In the genomic region with DNA sequence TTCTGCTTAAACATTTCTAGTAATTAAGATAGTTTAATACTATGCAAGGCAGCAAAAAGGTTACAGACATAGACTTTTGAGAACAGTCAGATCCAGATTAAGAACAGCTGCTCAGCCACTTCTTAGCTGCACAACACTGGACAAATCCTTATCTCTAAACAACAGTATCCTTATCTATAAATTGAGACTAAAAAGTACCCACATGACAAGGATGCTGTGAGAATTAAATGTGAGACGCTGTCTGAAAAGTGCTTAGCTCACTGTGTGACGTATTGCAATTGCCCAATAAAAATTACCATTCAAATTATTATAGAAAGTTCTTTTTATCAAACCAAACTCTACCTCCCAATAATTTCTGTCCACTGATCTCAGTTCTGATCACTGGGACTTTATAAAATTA, we compare ENCODE assay signal across 1 cellular context.
TF ChIP-seq lines count a peak whose summit lies in the region.

No MANE protein-coding gene starts in this region.

TF ChIP-seq in K562, 482 proteins besides CTCF, POLR2A, EP300 and RAD21 (continued from another document and continues in another):
- TF ChIP-seq, protein P1, sequence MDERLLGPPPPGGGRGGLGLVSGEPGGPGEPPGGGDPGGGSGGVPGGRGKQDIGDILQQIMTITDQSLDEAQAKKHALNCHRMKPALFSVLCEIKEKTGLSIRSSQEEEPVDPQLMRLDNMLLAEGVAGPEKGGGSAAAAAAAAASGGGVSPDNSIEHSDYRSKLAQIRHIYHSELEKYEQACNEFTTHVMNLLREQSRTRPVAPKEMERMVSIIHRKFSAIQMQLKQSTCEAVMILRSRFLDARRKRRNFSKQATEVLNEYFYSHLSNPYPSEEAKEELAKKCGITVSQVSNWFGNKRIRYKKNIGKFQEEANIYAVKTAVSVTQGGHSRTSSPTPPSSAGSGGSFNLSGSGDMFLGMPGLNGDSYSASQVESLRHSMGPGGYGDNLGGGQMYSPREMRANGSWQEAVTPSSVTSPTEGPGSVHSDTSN (CRISPR knock-in tag; IDR thresholded peaks at IDR 0.05; ENCODE audit: low read depth) = no peak
- TF ChIP-seq, protein P1 (tag; conservative IDR thresholded peaks at IDR 0.05; ENCODE audit: low read depth) = no peak
- no peak for TF ChIP-seq ZNF644 (tag; IDR thresholded peaks at IDR 0.05; ENCODE audit: low read depth)
- TF ChIP-seq ESRRA (IDR thresholded peaks at IDR 0.05; ENCODE audit: borderline replicate concordance, low read depth) = no peak; the same call in 1 of the 2 replicates
- TF ChIP-seq PHTF2 (CRISPR knock-in tag; IDR thresholded peaks at IDR 0.05) = no peak
- TF ChIP-seq ZNF695 (CRISPR knock-in tag; IDR thresholded peaks at IDR 0.05) = no peak
- 0 out of 2 replicates have a peak, but pooled peaks have one; percentile 16 for TF ChIP-seq CEBPG (CRISPR knock-in tag; IDR thresholded peaks at IDR 0.05)
- TF ChIP-seq CEBPG (tag; conservative IDR thresholded peaks at IDR 0.05 in 1 of 2, IDR thresholded peaks at IDR 0.05 in 1 of 2) = peak; percentile 75 to 83
- no peak for TF ChIP-seq ZNF57 (CRISPR knock-in tag; IDR thresholded peaks at IDR 0.05)
- no peak for TF ChIP-seq FOXA1 (IDR thresholded peaks at IDR 0.05; ENCODE audit: borderline replicate concordance)
- TF ChIP-seq, protein P2, sequence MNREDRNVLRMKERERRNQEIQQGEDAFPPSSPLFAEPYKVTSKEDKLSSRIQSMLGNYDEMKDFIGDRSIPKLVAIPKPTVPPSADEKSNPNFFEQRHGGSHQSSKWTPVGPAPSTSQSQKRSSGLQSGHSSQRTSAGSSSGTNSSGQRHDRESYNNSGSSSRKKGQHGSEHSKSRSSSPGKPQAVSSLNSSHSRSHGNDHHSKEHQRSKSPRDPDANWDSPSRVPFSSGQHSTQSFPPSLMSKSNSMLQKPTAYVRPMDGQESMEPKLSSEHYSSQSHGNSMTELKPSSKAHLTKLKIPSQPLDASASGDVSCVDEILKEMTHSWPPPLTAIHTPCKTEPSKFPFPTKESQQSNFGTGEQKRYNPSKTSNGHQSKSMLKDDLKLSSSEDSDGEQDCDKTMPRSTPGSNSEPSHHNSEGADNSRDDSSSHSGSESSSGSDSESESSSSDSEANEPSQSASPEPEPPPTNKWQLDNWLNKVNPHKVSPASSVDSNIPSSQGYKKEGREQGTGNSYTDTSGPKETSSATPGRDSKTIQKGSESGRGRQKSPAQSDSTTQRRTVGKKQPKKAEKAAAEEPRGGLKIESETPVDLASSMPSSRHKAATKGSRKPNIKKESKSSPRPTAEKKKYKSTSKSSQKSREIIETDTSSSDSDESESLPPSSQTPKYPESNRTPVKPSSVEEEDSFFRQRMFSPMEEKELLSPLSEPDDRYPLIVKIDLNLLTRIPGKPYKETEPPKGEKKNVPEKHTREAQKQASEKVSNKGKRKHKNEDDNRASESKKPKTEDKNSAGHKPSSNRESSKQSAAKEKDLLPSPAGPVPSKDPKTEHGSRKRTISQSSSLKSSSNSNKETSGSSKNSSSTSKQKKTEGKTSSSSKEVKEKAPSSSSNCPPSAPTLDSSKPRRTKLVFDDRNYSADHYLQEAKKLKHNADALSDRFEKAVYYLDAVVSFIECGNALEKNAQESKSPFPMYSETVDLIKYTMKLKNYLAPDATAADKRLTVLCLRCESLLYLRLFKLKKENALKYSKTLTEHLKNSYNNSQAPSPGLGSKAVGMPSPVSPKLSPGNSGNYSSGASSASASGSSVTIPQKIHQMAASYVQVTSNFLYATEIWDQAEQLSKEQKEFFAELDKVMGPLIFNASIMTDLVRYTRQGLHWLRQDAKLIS (CRISPR knock-in tag; IDR thresholded peaks at IDR 0.05) = no peak
- no peak for TF ChIP-seq SREBF2 (CRISPR knock-in tag; IDR thresholded peaks at IDR 0.05)
- TF ChIP-seq ZNF717 (CRISPR knock-in tag; IDR thresholded peaks at IDR 0.05) = no peak
- TF ChIP-seq, protein P3, sequence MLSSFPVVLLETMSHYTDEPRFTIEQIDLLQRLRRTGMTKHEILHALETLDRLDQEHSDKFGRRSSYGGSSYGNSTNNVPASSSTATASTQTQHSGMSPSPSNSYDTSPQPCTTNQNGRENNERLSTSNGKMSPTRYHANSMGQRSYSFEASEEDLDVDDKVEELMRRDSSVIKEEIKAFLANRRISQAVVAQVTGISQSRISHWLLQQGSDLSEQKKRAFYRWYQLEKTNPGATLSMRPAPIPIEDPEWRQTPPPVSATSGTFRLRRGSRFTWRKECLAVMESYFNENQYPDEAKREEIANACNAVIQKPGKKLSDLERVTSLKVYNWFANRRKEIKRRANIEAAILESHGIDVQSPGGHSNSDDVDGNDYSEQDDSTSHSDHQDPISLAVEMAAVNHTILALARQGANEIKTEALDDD (IDR thresholded peaks at IDR 0.05) = no peak
- TF ChIP-seq, protein P4, sequence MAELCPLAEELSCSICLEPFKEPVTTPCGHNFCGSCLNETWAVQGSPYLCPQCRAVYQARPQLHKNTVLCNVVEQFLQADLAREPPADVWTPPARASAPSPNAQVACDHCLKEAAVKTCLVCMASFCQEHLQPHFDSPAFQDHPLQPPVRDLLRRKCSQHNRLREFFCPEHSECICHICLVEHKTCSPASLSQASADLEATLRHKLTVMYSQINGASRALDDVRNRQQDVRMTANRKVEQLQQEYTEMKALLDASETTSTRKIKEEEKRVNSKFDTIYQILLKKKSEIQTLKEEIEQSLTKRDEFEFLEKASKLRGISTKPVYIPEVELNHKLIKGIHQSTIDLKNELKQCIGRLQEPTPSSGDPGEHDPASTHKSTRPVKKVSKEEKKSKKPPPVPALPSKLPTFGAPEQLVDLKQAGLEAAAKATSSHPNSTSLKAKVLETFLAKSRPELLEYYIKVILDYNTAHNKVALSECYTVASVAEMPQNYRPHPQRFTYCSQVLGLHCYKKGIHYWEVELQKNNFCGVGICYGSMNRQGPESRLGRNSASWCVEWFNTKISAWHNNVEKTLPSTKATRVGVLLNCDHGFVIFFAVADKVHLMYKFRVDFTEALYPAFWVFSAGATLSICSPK (IDR thresholded peaks at IDR 0.05; ENCODE audit: borderline replicate concordance) = no peak
- no peak for TF ChIP-seq MIER1 (IDR thresholded peaks at IDR 0.05; ENCODE audit: low read depth)
- TF ChIP-seq PCBP2 (IDR thresholded peaks at IDR 0.05; ENCODE audit: low read depth, low read length, poor library complexity, severe bottlenecking) = no peak
- no peak for TF ChIP-seq TCFL5 (CRISPR knock-in tag; conservative IDR thresholded peaks at IDR 0.05)
- TF ChIP-seq NR2C2 (CRISPR knock-in tag; IDR thresholded peaks at IDR 0.05) = no peak
- TF ChIP-seq NR2C2 (tag; IDR thresholded peaks at IDR 0.05) = no peak
- TF ChIP-seq, protein P5, sequence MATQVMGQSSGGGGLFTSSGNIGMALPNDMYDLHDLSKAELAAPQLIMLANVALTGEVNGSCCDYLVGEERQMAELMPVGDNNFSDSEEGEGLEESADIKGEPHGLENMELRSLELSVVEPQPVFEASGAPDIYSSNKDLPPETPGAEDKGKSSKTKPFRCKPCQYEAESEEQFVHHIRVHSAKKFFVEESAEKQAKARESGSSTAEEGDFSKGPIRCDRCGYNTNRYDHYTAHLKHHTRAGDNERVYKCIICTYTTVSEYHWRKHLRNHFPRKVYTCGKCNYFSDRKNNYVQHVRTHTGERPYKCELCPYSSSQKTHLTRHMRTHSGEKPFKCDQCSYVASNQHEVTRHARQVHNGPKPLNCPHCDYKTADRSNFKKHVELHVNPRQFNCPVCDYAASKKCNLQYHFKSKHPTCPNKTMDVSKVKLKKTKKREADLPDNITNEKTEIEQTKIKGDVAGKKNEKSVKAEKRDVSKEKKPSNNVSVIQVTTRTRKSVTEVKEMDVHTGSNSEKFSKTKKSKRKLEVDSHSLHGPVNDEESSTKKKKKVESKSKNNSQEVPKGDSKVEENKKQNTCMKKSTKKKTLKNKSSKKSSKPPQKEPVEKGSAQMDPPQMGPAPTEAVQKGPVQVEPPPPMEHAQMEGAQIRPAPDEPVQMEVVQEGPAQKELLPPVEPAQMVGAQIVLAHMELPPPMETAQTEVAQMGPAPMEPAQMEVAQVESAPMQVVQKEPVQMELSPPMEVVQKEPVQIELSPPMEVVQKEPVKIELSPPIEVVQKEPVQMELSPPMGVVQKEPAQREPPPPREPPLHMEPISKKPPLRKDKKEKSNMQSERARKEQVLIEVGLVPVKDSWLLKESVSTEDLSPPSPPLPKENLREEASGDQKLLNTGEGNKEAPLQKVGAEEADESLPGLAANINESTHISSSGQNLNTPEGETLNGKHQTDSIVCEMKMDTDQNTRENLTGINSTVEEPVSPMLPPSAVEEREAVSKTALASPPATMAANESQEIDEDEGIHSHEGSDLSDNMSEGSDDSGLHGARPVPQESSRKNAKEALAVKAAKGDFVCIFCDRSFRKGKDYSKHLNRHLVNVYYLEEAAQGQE (CRISPR knock-in tag; IDR thresholded peaks at IDR 0.05; ENCODE audit: low read depth) = no peak
- TF ChIP-seq ZNF311 (CRISPR knock-in tag; IDR thresholded peaks at IDR 0.05) = no peak
- no peak for TF ChIP-seq CBFB (CRISPR knock-in tag; IDR thresholded peaks at IDR 0.05)
- TF ChIP-seq ZNF197 (CRISPR knock-in tag; IDR thresholded peaks at IDR 0.05; ENCODE audit: low read depth) = no peak
- no peak for TF ChIP-seq ZSCAN29 (IDR thresholded peaks at IDR 0.05)
- TF ChIP-seq SMARCC2 (IDR thresholded peaks at IDR 0.05; ENCODE audit: low read depth) = 0 out of 2 replicates have a peak, but pooled peaks have one; percentile 49
- TF ChIP-seq PHF8 (IDR thresholded peaks at IDR 0.05; ENCODE audit: borderline replicate concordance, low read length) = no peak
- peak; percentile 89 for TF ChIP-seq CEBPB (tag; IDR thresholded peaks at IDR 0.05)
- TF ChIP-seq, protein P6, sequence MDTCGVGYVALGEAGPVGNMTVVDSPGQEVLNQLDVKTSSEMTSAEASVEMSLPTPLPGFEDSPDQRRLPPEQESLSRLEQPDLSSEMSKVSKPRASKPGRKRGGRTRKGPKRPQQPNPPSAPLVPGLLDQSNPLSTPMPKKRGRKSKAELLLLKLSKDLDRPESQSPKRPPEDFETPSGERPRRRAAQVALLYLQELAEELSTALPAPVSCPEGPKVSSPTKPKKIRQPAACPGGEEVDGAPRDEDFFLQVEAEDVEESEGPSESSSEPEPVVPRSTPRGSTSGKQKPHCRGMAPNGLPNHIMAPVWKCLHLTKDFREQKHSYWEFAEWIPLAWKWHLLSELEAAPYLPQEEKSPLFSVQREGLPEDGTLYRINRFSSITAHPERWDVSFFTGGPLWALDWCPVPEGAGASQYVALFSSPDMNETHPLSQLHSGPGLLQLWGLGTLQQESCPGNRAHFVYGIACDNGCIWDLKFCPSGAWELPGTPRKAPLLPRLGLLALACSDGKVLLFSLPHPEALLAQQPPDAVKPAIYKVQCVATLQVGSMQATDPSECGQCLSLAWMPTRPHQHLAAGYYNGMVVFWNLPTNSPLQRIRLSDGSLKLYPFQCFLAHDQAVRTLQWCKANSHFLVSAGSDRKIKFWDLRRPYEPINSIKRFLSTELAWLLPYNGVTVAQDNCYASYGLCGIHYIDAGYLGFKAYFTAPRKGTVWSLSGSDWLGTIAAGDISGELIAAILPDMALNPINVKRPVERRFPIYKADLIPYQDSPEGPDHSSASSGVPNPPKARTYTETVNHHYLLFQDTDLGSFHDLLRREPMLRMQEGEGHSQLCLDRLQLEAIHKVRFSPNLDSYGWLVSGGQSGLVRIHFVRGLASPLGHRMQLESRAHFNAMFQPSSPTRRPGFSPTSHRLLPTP (IDR thresholded peaks at IDR 0.05; ENCODE audit: borderline replicate concordance, extremely low read depth, insufficient read length) = no peak
- TF ChIP-seq CHD1 (IDR thresholded peaks at IDR 0.05; ENCODE audit: low read length) = no peak
- TF ChIP-seq, protein P7, sequence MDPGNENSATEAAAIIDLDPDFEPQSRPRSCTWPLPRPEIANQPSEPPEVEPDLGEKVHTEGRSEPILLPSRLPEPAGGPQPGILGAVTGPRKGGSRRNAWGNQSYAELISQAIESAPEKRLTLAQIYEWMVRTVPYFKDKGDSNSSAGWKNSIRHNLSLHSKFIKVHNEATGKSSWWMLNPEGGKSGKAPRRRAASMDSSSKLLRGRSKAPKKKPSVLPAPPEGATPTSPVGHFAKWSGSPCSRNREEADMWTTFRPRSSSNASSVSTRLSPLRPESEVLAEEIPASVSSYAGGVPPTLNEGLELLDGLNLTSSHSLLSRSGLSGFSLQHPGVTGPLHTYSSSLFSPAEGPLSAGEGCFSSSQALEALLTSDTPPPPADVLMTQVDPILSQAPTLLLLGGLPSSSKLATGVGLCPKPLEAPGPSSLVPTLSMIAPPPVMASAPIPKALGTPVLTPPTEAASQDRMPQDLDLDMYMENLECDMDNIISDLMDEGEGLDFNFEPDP (CRISPR knock-in tag; IDR thresholded peaks at IDR 0.05) = no peak
- no peak for TF ChIP-seq CAMTA2 (CRISPR knock-in tag; conservative IDR thresholded peaks at IDR 0.05)
- TF ChIP-seq NBN (IDR thresholded peaks at IDR 0.05; ENCODE audit: low read depth) = no peak
- no peak for TF ChIP-seq ZNF583 (CRISPR knock-in tag; IDR thresholded peaks at IDR 0.05)
- peak; percentile 60; the same call in 1 of the 2 replicates for TF ChIP-seq CREM (IDR thresholded peaks at IDR 0.05; ENCODE audit: low read depth)
- TF ChIP-seq JUND (IDR thresholded peaks at IDR 0.05; ENCODE audit: borderline replicate concordance, low read depth, low read length) = peak; percentile 9; the same call in 1 of the 2 replicates
- no peak for TF ChIP-seq JUND (tag; IDR thresholded peaks at IDR 0.05; ENCODE audit: borderline replicate concordance, low read depth, low read length)
- TF ChIP-seq HSF4 (CRISPR knock-in tag; IDR thresholded peaks at IDR 0.05; ENCODE audit: borderline replicate concordance) = no peak
- no peak for TF ChIP-seq PPARD (CRISPR knock-in tag; IDR thresholded peaks at IDR 0.05)
- peak; percentile 46; the same call in 1 of the 2 replicates for TF ChIP-seq GATAD2B (IDR thresholded peaks at IDR 0.05; ENCODE audit: borderline replicate concordance)
- TF ChIP-seq MAFG (tag; conservative IDR thresholded peaks at IDR 0.05) = peak; percentile 62
- TF ChIP-seq SAFB (IDR thresholded peaks at IDR 0.05; ENCODE audit: borderline replicate concordance, low read depth, low read length) = no peak
- no peak for TF ChIP-seq SMARCA5 (IDR thresholded peaks at IDR 0.05)
- TF ChIP-seq HLTF (IDR thresholded peaks at IDR 0.05) = no peak
- no peak for TF ChIP-seq ZNF140 (CRISPR knock-in tag; IDR thresholded peaks at IDR 0.05)
- no peak for TF ChIP-seq ZNF589 (CRISPR knock-in tag; IDR thresholded peaks at IDR 0.05; ENCODE audit: low read depth)
- no peak for TF ChIP-seq NFRKB (IDR thresholded peaks at IDR 0.05; ENCODE audit: low read depth)
- no peak for TF ChIP-seq ZNF408 (CRISPR knock-in tag; IDR thresholded peaks at IDR 0.05; ENCODE audit: low read depth)
- peak; percentile 81 for TF ChIP-seq DPF2 (IDR thresholded peaks at IDR 0.05)
- no peak for TF ChIP-seq ZEB2 (IDR thresholded peaks at IDR 0.05)
- TF ChIP-seq SMARCA4 (IDR thresholded peaks at IDR 0.05) = peak; percentile 79
